ENCODE assay signal across 1 cellular context in genomic region chr4:57163530-57164459, GRCh38.
TF ChIP-seq lines count a peak whose summit lies in the region.

No MANE protein-coding gene starts in this region.

TF ChIP-seq in HepG2, 621 proteins besides CTCF, POLR2A, EP300 and RAD21 (continued from another document and continues in another):
- TF ChIP-seq ZNF547 (CRISPR knock-in tag; IDR thresholded peaks at IDR 0.05), result 0 out of 2 replicates have a peak, but pooled peaks have one; percentile 59
- no peak for TF ChIP-seq ATF4 (CRISPR knock-in tag; IDR thresholded peaks at IDR 0.05)
- TF ChIP-seq TARDBP (CRISPR knock-in tag; IDR thresholded peaks at IDR 0.05), result peak; percentile 13; the same call in 1 of the 2 replicates
- 0 out of 2 replicates have a peak, but pooled peaks have one; percentile 29 for TF ChIP-seq ZGPAT (CRISPR knock-in tag; IDR thresholded peaks at IDR 0.05)
- no peak for TF ChIP-seq ZNF121 (CRISPR knock-in tag; IDR thresholded peaks at IDR 0.05)
- peak; percentile 23; the same call in 1 of the 2 replicates for TF ChIP-seq ZNF274 (CRISPR knock-in tag; IDR thresholded peaks at IDR 0.05)
- peak; percentile 57 for TF ChIP-seq ZNF883 (CRISPR knock-in tag; IDR thresholded peaks at IDR 0.05; ENCODE audit: not compliant biosample characterization)
- peak; percentile 63; the same call in 1 of the 2 replicates for TF ChIP-seq KDM5B (CRISPR knock-in tag; IDR thresholded peaks at IDR 0.05; ENCODE audit: borderline replicate concordance)
- no peak for TF ChIP-seq ARNTL (CRISPR knock-in tag; IDR thresholded peaks at IDR 0.05)
- TF ChIP-seq IRF9 (CRISPR knock-in tag; IDR thresholded peaks at IDR 0.05; ENCODE audit: borderline replicate concordance), result peak; percentile 59; the same call in 1 of the 2 replicates
- TF ChIP-seq PBX2 (CRISPR knock-in tag; IDR thresholded peaks at IDR 0.05), result no peak
- TF ChIP-seq RELA (CRISPR knock-in tag; IDR thresholded peaks at IDR 0.05), result no peak
- peak; percentile 79; the same call in 1 of the 2 replicates for TF ChIP-seq ZNF225 (CRISPR knock-in tag; IDR thresholded peaks at IDR 0.05)
- no peak for TF ChIP-seq PRDM15 (CRISPR knock-in tag; IDR thresholded peaks at IDR 0.05)
- TF ChIP-seq ESRRA (CRISPR knock-in tag; IDR thresholded peaks at IDR 0.05; ENCODE audit: low read depth), result peak; percentile 96
- no peak for TF ChIP-seq SOX13 (IDR thresholded peaks at IDR 0.05)
- 0 out of 4 replicates have a peak, but pooled peaks of 1 of the 2 experiments have one; percentile 4 for TF ChIP-seq SOX13 (CRISPR knock-in tag; conservative IDR thresholded peaks at IDR 0.05 in 1 of 2, IDR thresholded peaks at IDR 0.05 in 1 of 2)
- TF ChIP-seq ZNF792 (CRISPR knock-in tag; IDR thresholded peaks at IDR 0.05), result 0 out of 2 replicates have a peak, but pooled peaks have one; percentile 39
- no peak for TF ChIP-seq TAF1 (CRISPR knock-in tag; IDR thresholded peaks at IDR 0.05)
- peak; percentile 31 for TF ChIP-seq ARID5B (CRISPR knock-in tag; IDR thresholded peaks at IDR 0.05)
- TF ChIP-seq ZNF790 (CRISPR knock-in tag; IDR thresholded peaks at IDR 0.05; ENCODE audit: borderline replicate concordance), result no peak
- 0 out of 2 replicates have a peak, but pooled peaks have one; percentile 48 for TF ChIP-seq ZNF713 (CRISPR knock-in tag; IDR thresholded peaks at IDR 0.05)
- 0 out of 2 replicates have a peak, but pooled peaks have one; percentile 40 for TF ChIP-seq ZNF431 (CRISPR knock-in tag; IDR thresholded peaks at IDR 0.05; ENCODE audit: borderline replicate concordance, low read depth)
- no peak for TF ChIP-seq PRPF4 (IDR thresholded peaks at IDR 0.05; ENCODE audit: low read depth, low read length, poor library complexity, severe bottlenecking)
- no peak for TF ChIP-seq ZNF646 (CRISPR knock-in tag; IDR thresholded peaks at IDR 0.05)
- TF ChIP-seq MTF2 (CRISPR knock-in tag; IDR thresholded peaks at IDR 0.05; ENCODE audit: borderline replicate concordance), result 0 out of 2 replicates have a peak, but pooled peaks have one; percentile 40
- peak; percentile 72 for TF ChIP-seq HNRNPLL (IDR thresholded peaks at IDR 0.05; ENCODE audit: low read depth, low read length, poor library complexity, severe bottlenecking)
- TF ChIP-seq ZNF687 (CRISPR knock-in tag; IDR thresholded peaks at IDR 0.05), result peak; percentile 71
- TF ChIP-seq ZNF501 (CRISPR knock-in tag; IDR thresholded peaks at IDR 0.05), result peak; percentile 88
- 0 out of 2 replicates have a peak, but pooled peaks have one; percentile 33 for TF ChIP-seq ZSCAN29 (CRISPR knock-in tag; conservative IDR thresholded peaks at IDR 0.05)
